In the genomic region with DNA sequence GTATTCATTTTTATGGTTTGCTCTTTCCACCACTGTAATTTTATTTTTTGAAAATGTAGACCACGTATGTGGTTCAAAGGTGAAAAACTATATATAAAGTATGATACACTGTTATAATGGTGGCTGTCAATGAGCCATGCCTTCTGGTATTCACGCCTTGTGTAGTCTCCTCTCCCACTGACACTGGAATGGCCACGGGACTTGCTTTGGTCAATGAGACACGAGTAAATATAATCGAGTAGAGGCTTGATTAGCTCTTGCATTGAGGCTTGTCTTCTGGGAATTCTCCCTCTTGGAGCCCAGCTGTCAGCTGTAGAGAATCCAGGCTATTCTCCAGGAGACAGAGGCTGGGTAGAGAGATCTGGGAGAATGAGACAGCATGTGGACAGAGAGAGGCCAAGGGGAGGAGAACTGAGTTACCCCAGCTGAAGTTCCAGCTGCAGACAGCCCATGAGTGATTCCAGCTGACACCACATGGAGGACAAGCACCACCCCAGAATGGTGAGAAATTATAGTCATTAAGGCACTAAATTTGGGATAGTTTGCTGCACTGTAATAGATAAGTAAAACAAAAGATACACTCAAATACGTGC, we compare ENCODE assay signal across 1 cellular context.
TF ChIP-seq lines count a peak whose summit lies in the region.

No MANE protein-coding gene starts in this region.

TF ChIP-seq in IMR-90, 13 proteins besides CTCF, POLR2A, EP300 and RAD21 (continued from another document):
- TF ChIP-seq MAFK (IDR thresholded peaks at IDR 0.05; ENCODE audit: low read depth, low read length), result no peak
- no peak for TF ChIP-seq RCOR1 (IDR thresholded peaks at IDR 0.05; ENCODE audit: insufficient replicate concordance, low read length)
- no peak for TF ChIP-seq MAZ (IDR thresholded peaks at IDR 0.05; ENCODE audit: borderline replicate concordance, low read depth, low read length)
- no peak for TF ChIP-seq RFX5 (IDR thresholded peaks at IDR 0.05; ENCODE audit: low read depth, low read length)
- no peak for TF ChIP-seq BHLHE40 (IDR thresholded peaks at IDR 0.05; ENCODE audit: low read depth, low read length)
- no peak for TF ChIP-seq NFE2L2 (IDR thresholded peaks at IDR 0.05; ENCODE audit: low read depth, low read length)
- no peak for TF ChIP-seq SMC3 (IDR thresholded peaks at IDR 0.05; ENCODE audit: low read depth, low read length)
- no peak for TF ChIP-seq CHD1 (IDR thresholded peaks at IDR 0.05; ENCODE audit: low read depth, low read length)
